In the genomic region with DNA sequence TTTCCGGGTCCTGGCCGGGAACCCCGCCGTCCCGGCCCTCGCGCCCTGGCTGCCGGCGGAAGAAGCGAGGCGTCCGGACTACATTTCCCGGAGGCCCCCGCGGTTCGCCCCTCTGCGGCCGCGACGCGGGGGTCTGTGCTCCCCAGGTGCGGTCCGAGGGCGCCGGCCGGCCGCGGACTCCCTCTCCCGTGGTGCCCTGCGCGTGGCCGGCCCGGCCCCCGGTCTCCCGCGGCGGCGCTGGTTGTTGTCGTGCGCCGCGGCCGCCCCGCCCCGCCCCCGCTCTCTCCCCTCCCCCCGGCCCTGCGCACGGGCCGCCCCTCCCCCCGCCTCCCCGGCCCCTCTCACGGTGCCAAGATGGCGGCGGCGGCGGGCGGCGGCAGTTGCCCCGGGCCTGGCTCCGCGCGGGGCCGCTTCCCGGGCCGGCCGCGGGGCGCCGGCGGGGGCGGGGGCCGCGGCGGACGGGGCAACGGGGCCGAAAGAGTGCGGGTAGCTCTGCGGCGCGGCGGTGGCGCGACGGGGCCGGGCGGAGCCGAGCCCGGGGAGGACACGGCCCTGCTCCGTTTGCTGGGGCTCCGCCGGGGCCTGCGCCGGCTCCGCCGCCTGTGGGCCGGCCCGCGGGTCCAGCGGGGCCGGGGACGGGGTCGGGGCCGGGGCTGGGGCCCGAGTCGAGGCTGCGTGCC, we compare ENCODE assay signal across 1 cellular context.
TF ChIP-seq lines count a peak whose summit lies in the region.

Gene KMT2B, plus strand, starts transcription at position 339 of the 680 bp plus-strand sequence. Its CDS starts 16 bp downstream, at position 355.

TF ChIP-seq in HepG2, 621 proteins besides CTCF, POLR2A, EP300 and RAD21 (continued from another document):
- TF ChIP-seq ZHX2 (IDR thresholded peaks at IDR 0.05; ENCODE audit: low read depth) = no peak
- TF ChIP-seq ZHX2 (CRISPR knock-in tag; IDR thresholded peaks at IDR 0.05; ENCODE audit: borderline replicate concordance) = 0 out of 2 replicates have a peak, but pooled peaks have one; percentile 46
- TF ChIP-seq MXD4 (CRISPR knock-in tag; IDR thresholded peaks at IDR 0.05) = 0 out of 2 replicates have a peak, but pooled peaks have one; percentile 12
- peak; percentile 69 for TF ChIP-seq YY1 (IDR thresholded peaks at IDR 0.05; ENCODE audit: insufficient read depth, insufficient replicate concordance, low read depth, low read length)
- peak; percentile 28; the same call in 1 of the 2 replicates for TF ChIP-seq SAP130 (CRISPR knock-in tag; IDR thresholded peaks at IDR 0.05; ENCODE audit: low read depth)
- TF ChIP-seq, protein P1, sequence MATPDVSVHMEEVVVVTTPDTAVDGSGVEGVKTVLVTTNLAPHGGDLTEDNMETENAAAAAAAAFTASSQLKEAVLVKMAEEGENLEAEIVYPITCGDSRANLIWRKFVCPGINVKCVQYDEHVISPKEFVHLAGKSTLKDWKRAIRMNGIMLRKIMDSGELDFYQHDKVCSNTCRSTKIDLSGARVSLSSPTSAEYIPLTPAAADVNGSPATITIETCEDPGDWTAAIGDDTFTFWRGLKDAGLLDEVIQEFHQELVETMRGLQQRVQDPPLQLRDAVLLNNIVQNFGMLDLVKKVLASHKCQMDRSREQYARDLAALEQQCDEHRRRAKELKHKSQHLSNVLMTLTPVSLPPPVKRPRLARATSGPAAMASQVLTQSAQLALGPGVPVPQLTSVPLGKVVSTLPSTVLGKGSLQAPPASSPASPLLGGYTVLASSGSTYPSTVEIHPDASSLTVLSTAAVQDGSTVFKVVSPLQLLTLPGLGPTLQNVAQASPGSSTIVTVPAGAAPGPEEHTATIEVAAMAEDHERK (CRISPR knock-in tag; IDR thresholded peaks at IDR 0.05; ENCODE audit: low read depth) = peak; percentile 31
- 0 out of 2 replicates have a peak, but pooled peaks have one; percentile 13 for TF ChIP-seq HOXD1 (CRISPR knock-in tag; IDR thresholded peaks at IDR 0.05)
- TF ChIP-seq TBX2 (CRISPR knock-in tag; IDR thresholded peaks at IDR 0.05; ENCODE audit: borderline replicate concordance) = 0 out of 2 replicates have a peak, but pooled peaks have one; percentile 2
- peak; percentile 62; the same call in 1 of the 2 replicates for TF ChIP-seq ZNF281 (CRISPR knock-in tag; IDR thresholded peaks at IDR 0.05; ENCODE audit: borderline replicate concordance)
- TF ChIP-seq, protein P2, sequence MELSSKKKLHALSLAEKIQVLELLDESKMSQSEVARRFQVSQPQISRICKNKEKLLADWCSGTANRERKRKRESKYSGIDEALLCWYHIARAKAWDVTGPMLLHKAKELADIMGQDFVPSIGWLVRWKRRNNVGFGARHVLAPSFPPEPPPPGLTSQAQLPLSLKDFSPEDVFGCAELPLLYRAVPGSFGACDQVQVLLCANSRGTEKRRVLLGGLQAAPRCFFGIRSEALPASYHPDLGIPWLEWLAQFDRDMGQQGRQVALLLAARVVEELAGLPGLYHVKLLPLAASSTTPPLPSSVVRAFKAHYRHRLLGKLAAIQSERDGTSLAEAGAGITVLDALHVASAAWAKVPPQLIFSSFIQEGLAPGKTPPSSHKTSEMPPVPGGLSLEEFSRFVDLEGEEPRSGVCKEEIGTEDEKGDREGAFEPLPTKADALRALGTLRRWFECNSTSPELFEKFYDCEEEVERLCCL (CRISPR knock-in tag; IDR thresholded peaks at IDR 0.05; ENCODE audit: borderline replicate concordance) = no peak
- peak; percentile 53; the same call in 1 of the 2 replicates for TF ChIP-seq HOXA3 (CRISPR knock-in tag; IDR thresholded peaks at IDR 0.05)
- TF ChIP-seq, protein P3, sequence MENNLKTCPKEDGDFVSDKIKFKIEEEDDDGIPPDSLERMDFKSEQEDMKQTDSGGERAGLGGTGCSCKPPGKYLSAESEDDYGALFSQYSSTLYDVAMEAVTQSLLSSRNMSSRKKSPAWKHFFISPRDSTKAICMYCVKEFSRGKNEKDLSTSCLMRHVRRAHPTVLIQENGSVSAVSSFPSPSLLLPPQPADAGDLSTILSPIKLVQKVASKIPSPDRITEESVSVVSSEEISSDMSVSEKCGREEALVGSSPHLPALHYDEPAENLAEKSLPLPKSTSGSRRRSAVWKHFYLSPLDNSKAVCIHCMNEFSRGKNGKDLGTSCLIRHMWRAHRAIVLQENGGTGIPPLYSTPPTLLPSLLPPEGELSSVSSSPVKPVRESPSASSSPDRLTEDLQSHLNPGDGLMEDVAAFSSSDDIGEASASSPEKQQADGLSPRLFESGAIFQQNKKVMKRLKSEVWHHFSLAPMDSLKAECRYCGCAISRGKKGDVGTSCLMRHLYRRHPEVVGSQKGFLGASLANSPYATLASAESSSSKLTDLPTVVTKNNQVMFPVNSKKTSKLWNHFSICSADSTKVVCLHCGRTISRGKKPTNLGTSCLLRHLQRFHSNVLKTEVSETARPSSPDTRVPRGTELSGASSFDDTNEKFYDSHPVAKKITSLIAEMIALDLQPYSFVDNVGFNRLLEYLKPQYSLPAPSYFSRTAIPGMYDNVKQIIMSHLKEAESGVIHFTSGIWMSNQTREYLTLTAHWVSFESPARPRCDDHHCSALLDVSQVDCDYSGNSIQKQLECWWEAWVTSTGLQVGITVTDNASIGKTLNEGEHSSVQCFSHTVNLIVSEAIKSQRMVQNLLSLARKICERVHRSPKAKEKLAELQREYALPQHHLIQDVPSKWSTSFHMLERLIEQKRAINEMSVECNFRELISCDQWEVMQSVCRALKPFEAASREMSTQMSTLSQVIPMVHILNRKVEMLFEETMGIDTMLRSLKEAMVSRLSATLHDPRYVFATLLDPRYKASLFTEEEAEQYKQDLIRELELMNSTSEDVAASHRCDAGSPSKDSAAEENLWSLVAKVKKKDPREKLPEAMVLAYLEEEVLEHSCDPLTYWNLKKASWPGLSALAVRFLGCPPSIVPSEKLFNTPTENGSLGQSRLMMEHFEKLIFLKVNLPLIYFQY (CRISPR knock-in tag; IDR thresholded peaks at IDR 0.05; ENCODE audit: borderline replicate concordance) = peak; percentile 37; the same call in 1 of the 2 replicates
- TF ChIP-seq ELF4 (CRISPR knock-in tag; IDR thresholded peaks at IDR 0.05; ENCODE audit: borderline replicate concordance) = no peak
- peak; percentile 26 for TF ChIP-seq GMEB1 (CRISPR knock-in tag; IDR thresholded peaks at IDR 0.05; ENCODE audit: borderline replicate concordance)
- TF ChIP-seq ZBTB2 (CRISPR knock-in tag; IDR thresholded peaks at IDR 0.05; ENCODE audit: low read depth) = peak; percentile 92
- TF ChIP-seq SNAPC2 (CRISPR knock-in tag; IDR thresholded peaks at IDR 0.05) = no peak
